12 cellular contexts compared by ENCODE assay signal in genomic region chr9:121652838-121653231, GRCh38. TPM values are rescaled to one million over a fixed set of nuclear protein-coding genes. Genes with fewer than 3 reads are reported as not detected.
DNase-seq lines count a peak whose midpoint lies in the region; ATAC-seq, FAIRE-seq and TF ChIP-seq lines count a peak whose summit lies in the region.
"Had no signal": no experiment of that assay in that cellular context is flagged by ENCODE, and none has a peak within 500 bp of the region (broad histone marks: within the 10 kb centered on the region; RNA-seq: fewer than 3 reads in every experiment).

No MANE protein-coding gene starts in this region.

- no peak overlapping the region for H2BK5ac ChIP-seq in H1 (ENCODE audit: low read depth, low read length)

- peak overlapping the region; percentile 6 for H4K91ac ChIP-seq in H1 (replicated peaks; ENCODE audit: insufficient read length, low read length)

- 61% methylated on average over 2 of the region's 2 CpGs; no CpG with 5 or more reads in 1 of the 2 experiments for WGBS in H1 (ENCODE audit: extremely low coverage in 1 of 2, insufficient coverage in 1 of 2, insufficient read length in 1 of 2, insufficient replicate concordance in 2 of 2, low coverage in 1 of 2, low lambda C conversion rate in 2 of 2, missing lambda C conversion rate in 1 of 2), 2 experiments

- CTCF ChIA-PET in H1 (lab: Charles Lee; ENCODE audit: partially characterized antibody) = interaction anchor here (0.7 to 5.0 kb wide), 12 partner anchors 10 to 109 kb away, joined by 3 to 28 read pairs (median 4); no protein-coding TSS in a partner anchor

- H3K4me1 ChIP-seq in HUES48 (ENCODE audit: control insufficient read depth, insufficient read depth, low read length) (peaks cover 30% of the 10 kb centered on the region), H1 (replicated peaks in 1 of 4; ENCODE audit: control insufficient read depth in 3 of 4, insufficient read depth in 4 of 4, low read length in 3 of 4) (peaks cover 10 to 43% (median 29%) of the 10 kb centered on the region in 4 experiments), mucosa of descending colon (ENCODE audit: low read depth) (peaks cover 18% of the 10 kb centered on the region), stomach smooth muscle (ENCODE audit: control insufficient read depth, insufficient read depth, low read length) (peaks cover 70% of the 10 kb centered on the region)

- TF ChIP-seq EP300 in H1 (IDR thresholded peaks at IDR 0.05; ENCODE audit: borderline replicate concordance in 1 of 2, low read depth in 2 of 2, low read length in 2 of 2) = no peak

- intact Hi-C loops in mucosa of descending colon (cut with DNase I, micrococcal nuclease) = no loop called here

- TF ChIP-seq RAD21 in H1 (IDR thresholded peaks at IDR 0.05 in 1 of 2, conservative IDR thresholded peaks at IDR 0.05 in 1 of 2; ENCODE audit: low read depth in 2 of 2, low read length in 2 of 2) = no peak

- peak overlapping the region; percentile 75; the same call in 1 of the 2 replicates for H2AK5ac ChIP-seq in H1 (ENCODE audit: low read depth, low read length)

- H2AFZ ChIP-seq in H1 (ENCODE audit: low read length) = no peak overlapping the region

- peak; percentile 3 for ATAC-seq in mucosa of descending colon
- ATAC-seq in GM19452 (IDR thresholded peaks at IDR 0.05; ENCODE audit: unreplicated experiment) = no peak
- no peak for ATAC-seq in HG03521 (IDR thresholded peaks at IDR 0.05; ENCODE audit: unreplicated experiment)

- FAIRE-seq in H1 (lab: Jason Lieb, UNC) = no peak
- FAIRE-seq: D721Med, TTC549 had no signal

- H3K9ac ChIP-seq in HUES48 (ENCODE audit: low read depth, low read length) (no peak overlapping the region), H1 (replicated peaks in 1 of 4; ENCODE audit: extremely low read depth in 1 of 4, low read depth in 3 of 4, low read length in 3 of 4) (no peak overlapping the region; a peak in 2 of 7 replicates), stomach smooth muscle (ENCODE audit: low read length in 2 of 2) (peak overlapping the region; percentile 58 to 77)

- no peak for TF ChIP-seq POLR2A in H1 (IDR thresholded peaks at IDR 0.05; ENCODE audit: control extremely low read depth in 1 of 2, low read depth in 2 of 2, low read length in 2 of 2)

- peak overlapping the region; percentile 70 for H3K4me3 ChIP-seq in HUES48 (ENCODE audit: low read depth, low read length)
- peak overlapping the region; percentile 52 to 69 (median 63) for H3K4me3 ChIP-seq in H1 (ENCODE audit: extremely low read depth in 1 of 4, insufficient read depth in 2 of 4, low read depth in 3 of 4, low read length in 4 of 4)
- H3K4me3 ChIP-seq in mucosa of descending colon = no peak overlapping the region
- peak overlapping the region; percentile 76 to 77 for H3K4me3 ChIP-seq in stomach smooth muscle (ENCODE audit: low read length in 2 of 2)

- H3K14ac ChIP-seq in H1 (ENCODE audit: insufficient read length) = no peak overlapping the region

- H3K23me2 ChIP-seq in H1 (ENCODE audit: low read depth, low read length) = peaks cover 17% of the 10 kb centered on the region; the same call in 1 of the 2 replicates

- no peak overlapping the region for H3K23ac ChIP-seq in H1 (ENCODE audit: insufficient read length)

- peak overlapping the region; percentile 99 for H2BK15ac ChIP-seq in H1 (ENCODE audit: low read length)

- no peak overlapping the region for H4K5ac ChIP-seq in H1 (ENCODE audit: insufficient read length, low read depth, low read length)

- H3K4me2 ChIP-seq in H1 (ENCODE audit: insufficient read depth in 1 of 2, low read depth in 2 of 2, low read length in 2 of 2) = peak overlapping the region; percentile 90 to 96

- H3K36me3 ChIP-seq in HUES48 (ENCODE audit: control insufficient read depth, insufficient read depth, low read length) (no peaks in the 10 kb centered on the region), H1 (ENCODE audit: control insufficient read depth in 2 of 4, insufficient read depth in 4 of 4, low read length in 3 of 4) (no peaks in the 10 kb centered on the region), mucosa of descending colon (ENCODE audit: low read depth) (no peaks in the 10 kb centered on the region), stomach smooth muscle (ENCODE audit: control insufficient read depth in 2 of 2, insufficient read depth in 2 of 2, low read length in 2 of 2) (peaks cover 0 to 3% of the 10 kb centered on the region in 2 donors)

- H3K56ac ChIP-seq in H1 (replicated peaks; ENCODE audit: insufficient read length, low read depth, low read length) = no peak overlapping the region

- no peaks in the 10 kb centered on the region for H3K9me3 ChIP-seq in HUES48 (ENCODE audit: control insufficient read depth, insufficient read depth, low read length)
- H3K9me3 ChIP-seq in H1 (ENCODE audit: insufficient read depth in 2 of 2, low read depth in 1 of 2, low read length in 1 of 2) = no peaks in the 10 kb centered on the region
- H3K9me3 ChIP-seq in mucosa of descending colon = no peaks in the 10 kb centered on the region
- no peaks in the 10 kb centered on the region for H3K9me3 ChIP-seq in stomach smooth muscle (ENCODE audit: control insufficient read depth in 2 of 2, low read length in 2 of 2)

- H3K18ac ChIP-seq in H1 (ENCODE audit: extremely low read depth, low read length) = peak overlapping the region; percentile 32; the same call in 1 of the 2 replicates

- no peak overlapping the region for H2BK20ac ChIP-seq in H1 (ENCODE audit: low read length)

- H3K79me2 ChIP-seq in H1 (ENCODE audit: control insufficient read depth in 1 of 2, insufficient read depth in 2 of 2, low read length in 2 of 2) = peaks cover 3 to 40% of the 10 kb centered on the region in 2 experiments; a peak in 3 of 4 replicates

- DNase-seq in H1 (ENCODE audit: low read depth in 1 of 2, low spot score in 2 of 2) (no peak), mucosa of descending colon (no peak), NCI-H82 treated with DMSO at 0.1 percent for 48 hours (lab: John Stamatoyannopoulos, UW; ENCODE audit: unreplicated experiment) (no peak), NK-92 (lab: John Stamatoyannopoulos, UW; ENCODE audit: unreplicated experiment) (no peak)
- DNase-seq: cortex of kidney, NCI-H1694 treated with DMSO at 0.1 percent for 48 hours had no signal

- H4K8ac ChIP-seq in H1 (ENCODE audit: extremely low read depth, insufficient read depth, low read length) = peak overlapping the region; percentile 18; the same call in 1 of the 2 replicates

- H3K4ac ChIP-seq in H1 (replicated peaks; ENCODE audit: insufficient read length, low read depth, low read length) = no peak overlapping the region

- peaks cover 16% of the 10 kb centered on the region for H3K79me1 ChIP-seq in H1 (ENCODE audit: low read depth, low read length)

- H2BK12ac ChIP-seq in H1 (ENCODE audit: low read depth, low read length) = peak overlapping the region; percentile 27; the same call in 1 of the 2 replicates

- TF ChIP-seq CTCF in H1 (IDR thresholded peaks at IDR 0.05; ENCODE audit: control extremely low read depth in 1 of 3, insufficient read depth in 1 of 3, low read depth in 1 of 3, low read length in 3 of 3) (no peak), mucosa of descending colon (IDR thresholded peaks at IDR 0.05) (no peak)

- POLR2A ChIA-PET in H1 (lab: Charles Lee; ENCODE audit: partially characterized antibody) = no interaction called here

- peaks cover 8% of the 10 kb centered on the region for H3K27me3 ChIP-seq in HUES48 (ENCODE audit: control insufficient read depth, insufficient read depth, low read length)
- peaks cover 0 to 7% (median 0%) of the 10 kb centered on the region in 4 experiments; a peak in 2 of 7 replicates for H3K27me3 ChIP-seq in H1 (replicated peaks in 1 of 4; ENCODE audit: control insufficient read depth in 3 of 4, extremely low read depth in 1 of 4, insufficient read depth in 3 of 4, low read length in 3 of 4)
- no peaks in the 10 kb centered on the region for H3K27me3 ChIP-seq in stomach smooth muscle (ENCODE audit: control insufficient read depth in 1 of 2, insufficient read depth in 2 of 2, low read length in 2 of 2)

- no peak overlapping the region for H2BK120ac ChIP-seq in H1 (replicated peaks; ENCODE audit: low read depth, low read length)

- H4K20me1 ChIP-seq in H1 (replicated peaks in 1 of 2; ENCODE audit: control insufficient read depth in 1 of 2, insufficient read depth in 2 of 2, low read length in 2 of 2) = peaks cover 14 to 28% of the 10 kb centered on the region in 2 experiments

- no peak overlapping the region for H3K27ac ChIP-seq in HUES48 (ENCODE audit: low read depth, low read length)
- no peak overlapping the region for H3K27ac ChIP-seq in H1 (ENCODE audit: low read depth, low read length)
- peak overlapping the region; percentile 58 for H3K27ac ChIP-seq in stomach smooth muscle (ENCODE audit: low read length)

TF ChIP-seq in H1, 55 proteins besides CTCF, POLR2A, EP300 and RAD21 (continues in another document):
- no peak for TF ChIP-seq MAFK (IDR thresholded peaks at IDR 0.05; ENCODE audit: low read depth, low read length)
- TF ChIP-seq CEBPB (IDR thresholded peaks at IDR 0.05; ENCODE audit: low read depth, low read length) = no peak
- no peak for TF ChIP-seq TAF1 (IDR thresholded peaks at IDR 0.05; ENCODE audit: low read depth, low read length)
- TF ChIP-seq CHD2 (IDR thresholded peaks at IDR 0.05; ENCODE audit: low read length) = no peak
- no peak for TF ChIP-seq SP2 (IDR thresholded peaks at IDR 0.05; ENCODE audit: low read length)
- no peak for TF ChIP-seq HDAC6 (IDR thresholded peaks at IDR 0.05; ENCODE audit: low read depth, low read length)
- no peak for TF ChIP-seq BCL11A (IDR thresholded peaks at IDR 0.05; ENCODE audit: low read depth in 2 of 2, low read length in 2 of 2)
- no peak for TF ChIP-seq POLR2AphosphoS5 (IDR thresholded peaks at IDR 0.05; ENCODE audit: low read depth, low read length)
- no peak for TF ChIP-seq ATF3 (IDR thresholded peaks at IDR 0.05; ENCODE audit: insufficient read depth, low read depth, low read length)
- no peak for TF ChIP-seq SRF (IDR thresholded peaks at IDR 0.05; ENCODE audit: low read depth, low read length)
- no peak for TF ChIP-seq YY1 (IDR thresholded peaks at IDR 0.05; ENCODE audit: low read depth, low read length)

RNA-seq across cellular contexts. Expression of gene DAB2IP, which starts 1.4 kb away (rescaled TPM):
- total RNA-seq in H1 (2021; fragmentation: NEBNext Ultra II Directional; extraction: Animal tissue kit (Norgen Biotek cat#: 25700)) = 39.5 and 41.4 TPM in 2 replicates
- 19.7 and 28.0 TPM in 2 replicates for polyA plus RNA-seq in H1 (2011; rRNA removed)
- 23.7 TPM for polyA plus RNA-seq in H1 (2011; cell fraction: cytosol; rRNA removed)
- polyA plus RNA-seq in H1 (2011; cell fraction: nucleus; rRNA removed) = 50.0 TPM
- polyA plus RNA-seq in H1 (2012, experiment 1 of 2) = 23.2 to 24.5 TPM (median 23.7 TPM) in 4 replicates
- polyA plus RNA-seq in H1 (2012, experiment 2 of 2) = 20.4 TPM
- polyA plus RNA-seq in H1 (2013, experiment 1 of 2) = 15.8 TPM
- 15.8 TPM for polyA plus RNA-seq in H1 (2013, experiment 2 of 2)
- polyA minus RNA-seq in H1 (2011; rRNA and poly(A)+ RNA removed) = 38.5 and 60.7 TPM in 2 replicates
- 25.3 TPM for polyA minus RNA-seq in H1 (2011; cell fraction: cytosol; rRNA and poly(A)+ RNA removed)
- polyA minus RNA-seq in H1 (2011; cell fraction: nucleus; rRNA and poly(A)+ RNA removed) = 30.7 TPM
- 100 to 1,000 TPM; 109 to 157 (median 111) TPM for total RNA-seq in mucosa of descending colon

Comparison
In these comparisons a context has a peak if more than half of its experiments do, and no peak if none do; other contexts are left out.
1. H3K9ac ChIP-seq: peak in stomach smooth muscle (2 of 2); none in HUES48 (single experiment) and H1 (0 of 4).